In genomic region chr19:49442793-49443365, GRCh38 we compare ENCODE assay signal across 7 cellular contexts. TPM values are rescaled to one million over a fixed set of nuclear protein-coding genes. Genes with fewer than 3 reads are reported as not detected.
DNase-seq lines count a peak whose midpoint lies in the region; ATAC-seq and TF ChIP-seq lines count a peak whose summit lies in the region.

No MANE protein-coding gene starts in this region.

- peak overlapping the region; percentile 75 for H2AFZ ChIP-seq in mesenchymal stem cell (ENCODE audit: low read depth, low read length)

- H4K91ac ChIP-seq in mesenchymal stem cell (ENCODE audit: low read length) = peak overlapping the region; percentile 62

- H3K9me3 Mint-ChIP-seq in effector memory CD8-positive, alpha-beta T cell = no peaks in the 10 kb centered on the region
- H3K9me3 Mint-ChIP-seq in stimulated activated naive CD8-positive, alpha-beta T cell treated with anti-CD3 and anti-CD28 coated beads, Interleukin-15, Interleukin-2, amounts not matched to agents 100 ng/mL and 50 ng/mL, for 24 hours = no peaks in the 10 kb centered on the region

- H3K4me3 Mint-ChIP-seq in effector memory CD8-positive, alpha-beta T cell = peak overlapping the region; percentile 77 to 79
- peak overlapping the region; percentile 76 for H3K4me3 Mint-ChIP-seq in stimulated activated naive CD8-positive, alpha-beta T cell treated with anti-CD3 and anti-CD28 coated beads, Interleukin-15, Interleukin-2, amounts not matched to agents 100 ng/mL and 50 ng/mL, for 24 hours

- H3K79me1 ChIP-seq in mesenchymal stem cell (replicated peaks; ENCODE audit: low read length, poor library complexity, severe bottlenecking) = peaks cover under 1% of the 10 kb centered on the region

- peaks cover 23 to 34% of the 10 kb centered on the region in 2 donors for H3K4me1 Mint-ChIP-seq in effector memory CD8-positive, alpha-beta T cell (ENCODE audit: low read depth in 2 of 2)
- H3K4me1 Mint-ChIP-seq in stimulated activated naive CD8-positive, alpha-beta T cell treated with anti-CD3 and anti-CD28 coated beads, Interleukin-15, Interleukin-2, amounts not matched to agents 100 ng/mL and 50 ng/mL, for 24 hours (ENCODE audit: low read depth) = peaks cover 31% of the 10 kb centered on the region

- H3K27ac ChIP-seq in mesenchymal stem cell (ENCODE audit: low read length, poor library complexity, severe bottlenecking) = no peak overlapping the region

- H3K9ac ChIP-seq in mesenchymal stem cell (ENCODE audit: low read length) = peak overlapping the region; percentile 74

- WGBS in mesenchymal stem cell = under 1% methylated on average over 39 of the region's 41 CpGs

- no peak overlapping the region for H2AK5ac ChIP-seq in mesenchymal stem cell (ENCODE audit: low read length, severe bottlenecking)

- H2BK5ac ChIP-seq in mesenchymal stem cell (ENCODE audit: low read depth, low read length, poor library complexity, severe bottlenecking) = no peak overlapping the region

- no peak for TF ChIP-seq CTCF in GM10266 (IDR thresholded peaks at IDR 0.05; ENCODE audit: control insufficient read depth, insufficient read depth, low read depth, missing control alignments)

- peaks cover 13% of the 10 kb centered on the region for H3K4me1 ChIP-seq in mesenchymal stem cell (ENCODE audit: control insufficient read depth, insufficient read depth, low read depth, low read length)

- peak overlapping the region in 1 of 2 experiments; percentile 75 for H3K18ac ChIP-seq in mesenchymal stem cell (ENCODE audit: low read depth in 1 of 2, low read length in 2 of 2)

- no peak overlapping the region for H2BK15ac ChIP-seq in mesenchymal stem cell (ENCODE audit: low read depth, poor library complexity, severe bottlenecking)

- H3K4ac ChIP-seq in mesenchymal stem cell (ENCODE audit: low read depth in 1 of 2, low read length in 2 of 2) = no peak overlapping the region

- H3K36me3 Mint-ChIP-seq in effector memory CD8-positive, alpha-beta T cell (ENCODE audit: insufficient read depth) = peaks cover 18% of the 10 kb centered on the region
- H3K36me3 Mint-ChIP-seq in stimulated activated naive CD8-positive, alpha-beta T cell treated with anti-CD3 and anti-CD28 coated beads, Interleukin-15, Interleukin-2, amounts not matched to agents 100 ng/mL and 50 ng/mL, for 24 hours (ENCODE audit: low read depth) = peaks cover 12% of the 10 kb centered on the region

- H3K27me3 ChIP-seq in mesenchymal stem cell (ENCODE audit: control insufficient read depth in 1 of 2, insufficient read depth in 1 of 2, low read length in 2 of 2) = peaks cover 44 to 45% of the 10 kb centered on the region in 2 experiments

- peak overlapping the region; percentile 67 for H4K8ac ChIP-seq in mesenchymal stem cell (ENCODE audit: low read length)

- peaks cover 2 to 21% of the 10 kb centered on the region in 2 experiments for H3K36me3 ChIP-seq in mesenchymal stem cell (ENCODE audit: control insufficient read depth in 1 of 2, insufficient read depth in 2 of 2, low read depth in 1 of 2, low read length in 2 of 2)

- peak overlapping the region; percentile 92 for H3K4me2 ChIP-seq in mesenchymal stem cell (ENCODE audit: low read length, poor library complexity, severe bottlenecking)

- H2BK120ac ChIP-seq in mesenchymal stem cell (ENCODE audit: low read depth, low read length) = peak overlapping the region; percentile 24

- H3K27me3 Mint-ChIP-seq in effector memory CD8-positive, alpha-beta T cell = peaks cover 46 to 49% of the 10 kb centered on the region in 2 donors
- H3K27me3 Mint-ChIP-seq in stimulated activated naive CD8-positive, alpha-beta T cell treated with anti-CD3 and anti-CD28 coated beads, Interleukin-15, Interleukin-2, amounts not matched to agents 100 ng/mL and 50 ng/mL, for 24 hours = peaks cover 46% of the 10 kb centered on the region

- H3K14ac ChIP-seq in mesenchymal stem cell (ENCODE audit: low read length in 2 of 2) = no peak overlapping the region

- H3K27ac Mint-ChIP-seq in effector memory CD8-positive, alpha-beta T cell = peak overlapping the region; percentile 46 to 87
- H3K27ac Mint-ChIP-seq in stimulated activated naive CD8-positive, alpha-beta T cell treated with anti-CD3 and anti-CD28 coated beads, Interleukin-15, Interleukin-2, amounts not matched to agents 100 ng/mL and 50 ng/mL, for 24 hours = peak overlapping the region; percentile 88

- no peak overlapping the region for H3K23ac ChIP-seq in mesenchymal stem cell (ENCODE audit: low read length in 2 of 2)

- no peaks in the 10 kb centered on the region for H3K9me3 ChIP-seq in mesenchymal stem cell (ENCODE audit: control insufficient read depth, low read length)

- peak; percentile 2 for ATAC-seq in HG02840 (IDR thresholded peaks at IDR 0.05; ENCODE audit: low FRiP score, unreplicated experiment)
- ATAC-seq in effector memory CD8-positive, alpha-beta T cell (replicated peaks) = peak; percentile 15

- peak; percentile 86 for DNase-seq in GM10266 (ENCODE audit: extremely low spot score)
- DNase-seq in NCI-H2196 (lab: John Stamatoyannopoulos, UW; ENCODE audit: unreplicated experiment) = peak; percentile 95
- peak; percentile 79 for DNase-seq in activated CD4-positive, alpha-beta T cell treated with anti-CD3 and anti-CD28 coated beads for 48 hours
- DNase-seq in effector memory CD8-positive, alpha-beta T cell = no peak
- peak; percentile 92 for DNase-seq in mesenchymal stem cell

- peak overlapping the region; percentile 59 to 80 for H3K4me3 ChIP-seq in mesenchymal stem cell (ENCODE audit: insufficient read depth in 1 of 2, low read depth in 1 of 2, low read length in 2 of 2)

- H2BK12ac ChIP-seq in mesenchymal stem cell (ENCODE audit: low read length in 2 of 2) = no peak overlapping the region

RNA-seq across cellular contexts. Expression of gene SLC17A7, which starts 1.6 kb away (rescaled TPM):
- 0.66 TPM for polyA plus RNA-seq in mesenchymal stem cell (2013, experiment 1 of 2)
- 0.63 TPM for polyA plus RNA-seq in mesenchymal stem cell (2013, experiment 2 of 2)

RNA-seq across cellular contexts. Expression of gene PIH1D1, which starts 8.7 kb away (rescaled TPM):
- polyA plus RNA-seq in mesenchymal stem cell (2013, experiment 1 of 2) = 54.8 TPM
- 53.7 TPM for polyA plus RNA-seq in mesenchymal stem cell (2013, experiment 2 of 2)

RNA-seq across cellular contexts. Expression of gene ALDH16A1, which starts 10.1 kb away (rescaled TPM):
- 7.6 TPM for polyA plus RNA-seq in mesenchymal stem cell (2013, experiment 1 of 2)
- polyA plus RNA-seq in mesenchymal stem cell (2013, experiment 2 of 2) = 6.8 TPM

RNA-seq across cellular contexts. Expression of gene GFY, which starts 17.7 kb away (rescaled TPM):
- not detected for polyA plus RNA-seq in mesenchymal stem cell (2013, experiment 1 of 2)
- polyA plus RNA-seq in mesenchymal stem cell (2013, experiment 2 of 2) = not detected

RNA-seq across cellular contexts. Expression of gene PTH2, which starts 19.6 kb away (rescaled TPM):
- not detected for polyA plus RNA-seq in mesenchymal stem cell (2013, experiment 1 of 2)
- not detected for polyA plus RNA-seq in mesenchymal stem cell (2013, experiment 2 of 2)

Comparison
In these comparisons a context has a peak if more than half of its experiments do, and no peak if none do; other contexts are left out.
1. DNase-seq: peak in GM10266 (single experiment), NCI-H2196 (single experiment), activated CD4-positive, alpha-beta T cell treated with anti-CD3 and anti-CD28 coated beads for 48 hours (single experiment) and mesenchymal stem cell (single experiment); none in effector memory CD8-positive, alpha-beta T cell (0 of 3).